Comparison of ENCODE assay signal across 18 cellular contexts in the genomic region with DNA sequence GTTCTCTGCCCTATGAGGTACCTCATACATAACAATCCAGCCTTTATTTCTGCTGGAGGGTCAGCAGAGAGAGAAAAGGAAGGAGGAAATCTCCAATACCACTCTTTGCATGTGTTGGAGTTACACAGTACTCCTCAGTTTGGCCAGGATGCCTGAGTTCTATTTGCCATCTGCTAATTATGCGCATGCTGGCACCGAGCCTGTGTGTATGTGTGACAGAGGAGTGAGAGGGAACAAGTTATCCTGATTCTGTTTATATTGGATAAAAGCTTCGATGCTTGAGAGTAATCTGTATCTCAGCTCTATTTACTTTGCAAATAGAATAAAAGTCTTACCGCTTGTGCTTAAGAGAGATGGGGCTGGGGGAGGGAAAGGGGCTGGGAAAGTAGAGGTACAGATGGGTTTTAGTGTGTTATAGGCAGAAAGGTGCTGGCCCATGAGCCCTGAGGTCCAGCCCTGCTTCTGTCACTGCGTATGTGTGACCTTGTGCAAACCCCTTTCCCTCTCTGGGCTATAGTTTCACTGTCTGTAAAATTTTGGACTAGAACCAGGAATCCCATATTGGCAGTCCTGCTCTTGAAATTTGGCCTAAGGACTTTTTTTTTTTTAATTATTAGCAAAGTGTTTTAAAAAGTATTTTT. TPM values are rescaled to one million over a fixed set of nuclear protein-coding genes. Genes with fewer than 3 reads are reported as not detected.
A peak's percentile ranks its signal among the peaks of the same experiment; 100 is the strongest.
DNase-seq lines count a peak whose midpoint lies in the region; ATAC-seq and TF ChIP-seq lines count a peak whose summit lies in the region.
"Had no signal": no experiment of that assay in that cellular context is flagged by ENCODE, and none has a peak within 500 bp of the region (broad histone marks: within the 10 kb centered on the region; RNA-seq: fewer than 3 reads in every experiment).

No MANE protein-coding gene starts in this region.

- H3K27me3 Mint-ChIP-seq in WTC11 (ENCODE audit: low read depth) = no peaks in the 10 kb centered on the region; the same call in 1 of the 2 replicates

- no peaks in the 10 kb centered on the region for H3K9me3 ChIP-seq in prostate gland

- TF ChIP-seq CTCF in LNCaP clone FGC (IDR thresholded peaks at IDR 0.05; ENCODE audit: control insufficient read depth, extremely low read depth, insufficient read depth) (no peak), WTC11 (IDR thresholded peaks at IDR 0.05) (no peak), prostate gland (IDR thresholded peaks at IDR 0.05) (no peak)

- no peak for TF ChIP-seq POLR2A in prostate gland (IDR thresholded peaks at IDR 0.05)

- H3K4me3 ChIP-seq in LNCaP clone FGC (ENCODE audit: low read depth, low read length) = no peak overlapping the region
- H3K4me3 ChIP-seq in prostate gland = no peak overlapping the region

- intact Hi-C loops in prostate gland (cut with DNase I) = no loop called here

- WGBS in prostate gland = 16% methylated on average over 5 of the region's 5 CpGs

- H3K27me3 ChIP-seq in prostate gland (replicated peaks; ENCODE audit: insufficient read depth) = no peaks in the 10 kb centered on the region

- H3K4me1 Mint-ChIP-seq in WTC11 = peaks cover 27% of the 10 kb centered on the region
- H3K4me1 Mint-ChIP-seq: activated CD4-positive, alpha-beta T cell treated with anti-CD3 and anti-CD28 coated beads, Interleukin-2, amount 10 ng/mL, durations not matched to agents 7 days and 5 days; IgD-negative memory B cell had no signal

- H3K36me3 Mint-ChIP-seq in WTC11 = no peaks in the 10 kb centered on the region
- H3K36me3 Mint-ChIP-seq: IgD-negative memory B cell had no signal

- DNase-seq in LNCaP clone FGC (ENCODE audit: low read depth) (peak; percentile 99), NCI-H2107 (lab: John Stamatoyannopoulos, UW) (peak; percentile 55), WTC11 (ENCODE audit: low spot score) (no peak), prostate gland (ENCODE audit: low spot score) (peak; percentile 89), GM19238 (ENCODE audit: insufficient read length, low spot score) (no peak), T-helper 9 cell (no peak)
- DNase-seq: activated CD4-positive, alpha-beta T cell treated with anti-CD3 and anti-CD28 coated beads, Interleukin-2, amount 10 ng/mL, durations not matched to agents 7 days and 5 days; amniotic stem cell; CD4-positive, alpha-beta T cell; dermis blood vessel endothelial cell; H9; NCI-H2227 treated with DMSO at 0.1 percent for 48 hours; nephron progenitor cell; stimulated activated naive CD8-positive, alpha-beta T cell treated with anti-CD3 and anti-CD28 coated beads, Interleukin-15, Interleukin-2, amounts not matched to agents 100 U/mL and 50 U/mL, for 24 hours had no signal

- no peaks in the 10 kb centered on the region for H3K9me3 Mint-ChIP-seq in WTC11
- H3K9me3 Mint-ChIP-seq: activated CD4-positive, alpha-beta T cell treated with anti-CD3 and anti-CD28 coated beads, Interleukin-2, amount 10 ng/mL, durations not matched to agents 7 days and 5 days; CD4-positive, alpha-beta T cell; H9; IgD-negative memory B cell; nephron progenitor cell; T-helper 1 cell treated with Interleukin-12 subunit alpha and Interleukin-12 subunit beta and Interleukin-4 antibody, amounts not matched to agents 30 μg/mL and 1 μg/mL, for 36 hours had no signal

- no peaks in the 10 kb centered on the region for H3K36me3 ChIP-seq in prostate gland

- peak overlapping the region in 1 of 2 donors; percentile 57 for H3K27ac ChIP-seq in prostate gland

- CTCF ChIA-PET in WTC11 (lab: Charles Lee) = no interaction called here

- H3K4me3 Mint-ChIP-seq in WTC11 = no peak overlapping the region
- H3K4me3 Mint-ChIP-seq: activated CD4-positive, alpha-beta T cell treated with anti-CD3 and anti-CD28 coated beads, Interleukin-2, amount 10 ng/mL, durations not matched to agents 7 days and 5 days; CD4-positive, alpha-beta T cell; H9; IgD-negative memory B cell; nephron progenitor cell; T-helper 1 cell treated with Interleukin-12 subunit alpha and Interleukin-12 subunit beta and Interleukin-4 antibody, amounts not matched to agents 30 μg/mL and 1 μg/mL, for 36 hours had no signal

- POLR2A ChIA-PET in WTC11 (lab: Charles Lee) = no interaction called here

- no peak overlapping the region for H3K27ac Mint-ChIP-seq in WTC11
- H3K27ac Mint-ChIP-seq: activated CD4-positive, alpha-beta T cell treated with anti-CD3 and anti-CD28 coated beads, Interleukin-2, amount 10 ng/mL, durations not matched to agents 7 days and 5 days; CD4-positive, alpha-beta T cell; IgD-negative memory B cell; nephron progenitor cell; T-helper 1 cell treated with Interleukin-12 subunit alpha and Interleukin-12 subunit beta and Interleukin-4 antibody, amounts not matched to agents 30 μg/mL and 1 μg/mL, for 36 hours had no signal

- ATAC-seq in WTC11 = peak; percentile 53
- ATAC-seq in GM19324 (IDR thresholded peaks at IDR 0.05; ENCODE audit: low FRiP score, unreplicated experiment) = no peak
- no peak for ATAC-seq in GM18858 (IDR thresholded peaks at IDR 0.05; ENCODE audit: unreplicated experiment)
- ATAC-seq: stimulated activated naive CD8-positive, alpha-beta T cell treated with anti-CD3 and anti-CD28 coated beads, Interleukin-15, Interleukin-2, amounts not matched to agents 100 U/mL and 50 U/mL, for 24 hours had no signal

- H3K4me1 ChIP-seq in prostate gland (replicated peaks) = peaks cover 10% of the 10 kb centered on the region

TF ChIP-seq in WTC11, 78 proteins besides CTCF, POLR2A, EP300 and RAD21:
- TF ChIP-seq, protein P1, sequence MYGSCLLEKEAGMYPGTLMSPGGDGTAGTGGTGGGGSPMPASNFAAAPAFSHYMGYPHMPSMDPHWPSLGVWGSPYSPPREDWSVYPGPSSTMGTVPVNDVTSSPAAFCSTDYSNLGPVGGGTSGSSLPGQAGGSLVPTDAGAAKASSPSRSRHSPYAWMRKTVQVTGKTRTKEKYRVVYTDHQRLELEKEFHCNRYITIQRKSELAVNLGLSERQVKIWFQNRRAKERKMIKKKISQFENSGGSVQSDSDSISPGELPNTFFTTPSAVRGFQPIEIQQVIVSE (CRISPR knock-in tag; IDR thresholded peaks at IDR 0.05; ENCODE audit: borderline replicate concordance) = no peak
- TF ChIP-seq, protein P2, sequence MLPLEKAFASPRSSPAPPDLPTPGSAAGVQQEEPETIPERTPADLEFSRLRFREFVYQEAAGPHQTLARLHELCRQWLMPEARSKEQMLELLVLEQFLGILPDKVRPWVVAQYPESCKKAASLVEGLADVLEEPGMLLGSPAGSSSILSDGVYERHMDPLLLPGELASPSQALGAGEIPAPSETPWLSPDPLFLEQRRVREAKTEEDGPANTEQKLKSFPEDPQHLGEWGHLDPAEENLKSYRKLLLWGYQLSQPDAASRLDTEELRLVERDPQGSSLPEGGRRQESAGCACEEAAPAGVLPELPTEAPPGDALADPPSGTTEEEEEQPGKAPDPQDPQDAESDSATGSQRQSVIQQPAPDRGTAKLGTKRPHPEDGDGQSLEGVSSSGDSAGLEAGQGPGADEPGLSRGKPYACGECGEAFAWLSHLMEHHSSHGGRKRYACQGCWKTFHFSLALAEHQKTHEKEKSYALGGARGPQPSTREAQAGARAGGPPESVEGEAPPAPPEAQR (CRISPR knock-in tag; IDR thresholded peaks at IDR 0.05) = no peak
TF ChIP-seq in WTC11: peak in this region for 0.

RNA-seq across cellular contexts. Expression of a gene that starts 54.5 kb away (rescaled TPM):
- total RNA-seq in WTC11 (2021) (2.4 to 4.2 TPM (median 3.5 TPM) in 3 replicates), prostate gland (1 to 10 TPM; 7.3 to 8.9 TPM)

Comparison
In these comparisons a context has a peak if more than half of its experiments do, and no peak if none do; other contexts are left out.
1. DNase-seq: peak in LNCaP clone FGC (single experiment), NCI-H2107 (single experiment) and prostate gland (single experiment); none in WTC11 (single experiment), GM19238 (single experiment) and T-helper 9 cell (single experiment).